Comparison of ENCODE assay signal across 30 cellular contexts in genomic region chr16:7221157-7221556, GRCh38.
"Had no signal": no experiment of that assay in that cellular context is flagged by ENCODE, and none has a peak within 500 bp of the region (broad histone marks: within the 10 kb centered on the region; RNA-seq: fewer than 3 reads in every experiment).

No MANE protein-coding gene starts in this region.

- H3K4me3 ChIP-seq: colonic mucosa, coronary artery, dorsolateral prefrontal cortex, esophagus muscularis mucosa, esophagus squamous epithelium, gastrocnemius medialis, gastroesophageal sphincter, heart left ventricle, heart right ventricle, hepatocyte had no signal

- H3K4me3 Mint-ChIP-seq: dendritic cell treated with granulocyte-macrophage colony-stimulating factor and Interleukin-4, amounts not matched to agents 40 ng/mL and 50 ng/mL, for 4 days; effector memory CD8-positive, alpha-beta T cell; endodermal cell had no signal

- H3K9me3 ChIP-seq: colonic mucosa, esophagus muscularis mucosa, esophagus squamous epithelium, gastrocnemius medialis, gastroesophageal sphincter, heart left ventricle, heart right ventricle had no signal

- H3K27ac ChIP-seq: colonic mucosa, coronary artery, dorsolateral prefrontal cortex, epithelial cell of prostate, esophagus muscularis mucosa, esophagus squamous epithelium, foreskin keratinocyte, gastrocnemius medialis, gastroesophageal sphincter, heart left ventricle, heart right ventricle, hepatocyte had no signal

- H3K27ac Mint-ChIP-seq: dendritic cell treated with granulocyte-macrophage colony-stimulating factor and Interleukin-4, amounts not matched to agents 40 ng/mL and 50 ng/mL, for 4 days; effector memory CD8-positive, alpha-beta T cell; endodermal cell had no signal

- DNase-seq: colonic mucosa; cortex of kidney; dermis blood vessel endothelial cell; dorsolateral prefrontal cortex; effector CD4-positive, alpha-beta T cell; effector CD8-positive, alpha-beta T cell; effector memory CD4-positive, alpha-beta T cell; effector memory CD8-positive, alpha-beta T cell; endodermal cell; erythroblast; esophagus squamous epithelium; foreskin fibroblast; foreskin keratinocyte; foreskin melanocyte; gastrocnemius medialis; glutamatergic neuron; head of caudate nucleus; heart left ventricle; heart right ventricle had no signal

- H3K4me2 ChIP-seq: hepatocyte had no signal

- FAIRE-seq: colon, endometrium, endothelial cell of umbilical vein, frontal cortex had no signal

- H3K4me1 ChIP-seq: colonic mucosa, esophagus muscularis mucosa, esophagus squamous epithelium, foreskin keratinocyte, gastrocnemius medialis, gastroesophageal sphincter, heart left ventricle, heart right ventricle had no signal

- ATAC-seq: effector memory CD8-positive, alpha-beta T cell; esophagus mucosa; foreskin keratinocyte; gastrocnemius medialis; gastroesophageal sphincter; heart left ventricle; heart right ventricle had no signal

- H3K9me3 Mint-ChIP-seq: dendritic cell treated with granulocyte-macrophage colony-stimulating factor and Interleukin-4, amounts not matched to agents 40 ng/mL and 50 ng/mL, for 4 days; endodermal cell had no signal

- H3K27me3 Mint-ChIP-seq: dendritic cell treated with granulocyte-macrophage colony-stimulating factor and Interleukin-4, amounts not matched to agents 40 ng/mL and 50 ng/mL, for 4 days; effector memory CD8-positive, alpha-beta T cell had no signal
